In genomic region chr1:45522324-45523104, GRCh38 we compare ENCODE assay signal across 8 cellular contexts. TPM values are rescaled to one million over a fixed set of nuclear protein-coding genes. Genes with fewer than 3 reads are reported as not detected.
DNase-seq lines count a peak whose midpoint lies in the region; ATAC-seq and TF ChIP-seq lines count a peak whose summit lies in the region.

No MANE protein-coding gene starts in this region.

- H2AFZ ChIP-seq in GM23338: peak overlapping the region; percentile 54; the same call in 1 of the 2 replicates

- H3K36me3 ChIP-seq in GM23338 (ENCODE audit: insufficient read depth) (peaks cover 22% of the 10 kb centered on the region), iPS-15b (ENCODE audit: control insufficient read depth, insufficient read depth, low read length) (peaks cover 8% of the 10 kb centered on the region)

- H3K27me3 ChIP-seq in GM23338 (ENCODE audit: insufficient read depth) (no peaks in the 10 kb centered on the region), iPS-15b (ENCODE audit: control insufficient read depth, insufficient read depth, low read length) (no peaks in the 10 kb centered on the region)

- intact Hi-C loops in activated CD4-positive, alpha-beta memory T cell treated with anti-CD3 and anti-CD28 coated beads for 36 hours (cut with micrococcal nuclease): loop anchor here (1.0 to 2.0 kb wide), 8 partner anchors 14 to 219 kb away; partner anchors contain the start of genes CCDC163, GPBP1L1, MMACHC and NASP

- peaks cover 40% of the 10 kb centered on the region for H3K4me1 Mint-ChIP-seq in GM23338
- peaks cover 37% of the 10 kb centered on the region for H3K4me1 Mint-ChIP-seq in activated CD4-positive, alpha-beta memory T cell treated with anti-CD3 and anti-CD28 coated beads for 36 hours (ENCODE audit: low read depth)
- peaks cover 24 to 56% of the 10 kb centered on the region in 2 donors for H3K4me1 Mint-ChIP-seq in stimulated activated naive B cell treated with anti-CD40 and anti-IgM and Interleukin-4, amounts not matched to agents 10 μg/mL and 1 μg/mL and 100 μg/mL, for 72 hours

- H3K9me3 Mint-ChIP-seq in GM23338: no peaks in the 10 kb centered on the region; the same call in 2 of the 3 replicates
- H3K9me3 Mint-ChIP-seq in activated CD4-positive, alpha-beta memory T cell treated with anti-CD3 and anti-CD28 coated beads for 36 hours: no peaks in the 10 kb centered on the region
- no peaks in the 10 kb centered on the region for H3K9me3 Mint-ChIP-seq in stimulated activated naive B cell treated with anti-CD40 and anti-IgM and Interleukin-4, amounts not matched to agents 10 μg/mL and 1 μg/mL and 100 μg/mL, for 72 hours

- TF ChIP-seq CTCF in AG10803 (conservative IDR thresholded peaks at IDR 0.05; ENCODE audit: low read length): no peak
- no peak for TF ChIP-seq CTCF in GM23338 (conservative IDR thresholded peaks at IDR 0.05; ENCODE audit: low read depth in 2 of 2)

- H4K20me1 ChIP-seq in GM23338 (replicated peaks; ENCODE audit: insufficient read depth): peaks cover 24% of the 10 kb centered on the region

- no peaks in the 10 kb centered on the region for H3K9me3 ChIP-seq in iPS-15b (ENCODE audit: control insufficient read depth, insufficient read depth, low read length)

- H3K4me3 Mint-ChIP-seq in GM23338: peak overlapping the region; percentile 98
- H3K4me3 Mint-ChIP-seq in activated CD4-positive, alpha-beta memory T cell treated with anti-CD3 and anti-CD28 coated beads for 36 hours: peak overlapping the region; percentile 94
- peak overlapping the region; percentile 82 to 99 for H3K4me3 Mint-ChIP-seq in stimulated activated naive B cell treated with anti-CD40 and anti-IgM and Interleukin-4, amounts not matched to agents 10 μg/mL and 1 μg/mL and 100 μg/mL, for 72 hours

- H3K27ac Mint-ChIP-seq in GM23338: peak overlapping the region; percentile 99
- H3K27ac Mint-ChIP-seq in activated CD4-positive, alpha-beta memory T cell treated with anti-CD3 and anti-CD28 coated beads for 36 hours: peak overlapping the region; percentile 94
- H3K27ac Mint-ChIP-seq in stimulated activated naive B cell treated with anti-CD40 and anti-IgM and Interleukin-4, amounts not matched to agents 10 μg/mL and 1 μg/mL and 100 μg/mL, for 72 hours: peak overlapping the region; percentile 94

- H3K79me2 ChIP-seq in GM23338 (replicated peaks; ENCODE audit: insufficient read depth): peaks cover 42% of the 10 kb centered on the region

- ATAC-seq in GM23338 (peak; percentile 22), HG02588 (IDR thresholded peaks at IDR 0.05; ENCODE audit: unreplicated experiment) (no peak)
- ATAC-seq in stimulated activated naive B cell treated with anti-CD40 and anti-IgM and Interleukin-4, amounts not matched to agents 10 μg/mL and 1 μg/mL and 100 μg/mL, for 72 hours (replicated peaks): peak; percentile 30 to 50

- H3K4me1 ChIP-seq in GM23338 (ENCODE audit: insufficient read depth) (peaks cover 34% of the 10 kb centered on the region), iPS-15b (ENCODE audit: control insufficient read depth, insufficient read depth, low read length) (peaks cover 12% of the 10 kb centered on the region)

- H3K9me2 ChIP-seq in GM23338 (ENCODE audit: insufficient read depth): no peaks in the 10 kb centered on the region

- peaks cover 27% of the 10 kb centered on the region for H3F3A ChIP-seq in GM23338 (replicated peaks; ENCODE audit: low read depth)

- peak; percentile 40 for DNase-seq in AG10803 (ENCODE audit: low read depth)
- peak; percentile 41 for DNase-seq in GM23338 (ENCODE audit: low spot score)
- DNase-seq in activated CD4-positive, alpha-beta memory T cell treated with anti-CD3 and anti-CD28 coated beads for 36 hours: peak; percentile 30
- DNase-seq in stimulated activated naive B cell treated with anti-CD40 and anti-IgM and Interleukin-4, amounts not matched to agents 10 μg/mL and 1 μg/mL and 100 μg/mL, for 72 hours: no peak
- no peak for DNase-seq in NCI-H128 (lab: John Stamatoyannopoulos, UW; ENCODE audit: unreplicated experiment)
- no peak for DNase-seq in mesenteric fat pad (ENCODE audit: low spot score)

- H3K4me3 ChIP-seq in AG10803 (ENCODE audit: low read length): peak overlapping the region; percentile 94
- H3K4me3 ChIP-seq in GM23338: peak overlapping the region; percentile 100
- peak overlapping the region; percentile 96 for H3K4me3 ChIP-seq in iPS-15b (ENCODE audit: low read depth, low read length)

- peaks cover 30% of the 10 kb centered on the region for H3K36me3 Mint-ChIP-seq in GM23338 (ENCODE audit: low read depth)
- H3K36me3 Mint-ChIP-seq in activated CD4-positive, alpha-beta memory T cell treated with anti-CD3 and anti-CD28 coated beads for 36 hours: peaks cover 16% of the 10 kb centered on the region
- peaks cover 4 to 28% of the 10 kb centered on the region in 2 donors for H3K36me3 Mint-ChIP-seq in stimulated activated naive B cell treated with anti-CD40 and anti-IgM and Interleukin-4, amounts not matched to agents 10 μg/mL and 1 μg/mL and 100 μg/mL, for 72 hours

- peak overlapping the region; percentile 100 for H3K27ac ChIP-seq in GM23338 (ENCODE audit: low read depth)

- H3K4me2 ChIP-seq in GM23338: peak overlapping the region; percentile 85

- CTCF ChIA-PET in activated CD4-positive, alpha-beta memory T cell treated with anti-CD3 and anti-CD28 coated beads for 36 hours (lab: Charles Lee): interaction anchor here (0.9 to 3.1 kb wide), 6 partner anchors 10 to 48 kb away, joined by 4 to 26 read pairs (median 5); partner anchors contain the start of gene AKR1A1

- H3K27me3 Mint-ChIP-seq in GM23338 (ENCODE audit: insufficient read depth, low read depth, poor library complexity): peaks cover 9% of the 10 kb centered on the region
- peaks cover 1% of the 10 kb centered on the region for H3K27me3 Mint-ChIP-seq in activated CD4-positive, alpha-beta memory T cell treated with anti-CD3 and anti-CD28 coated beads for 36 hours
- no peaks in the 10 kb centered on the region for H3K27me3 Mint-ChIP-seq in stimulated activated naive B cell treated with anti-CD40 and anti-IgM and Interleukin-4, amounts not matched to agents 10 μg/mL and 1 μg/mL and 100 μg/mL, for 72 hours

- H3K9ac ChIP-seq in iPS-15b (ENCODE audit: low read depth, low read length): peak overlapping the region; percentile 89

- POLR2A ChIA-PET in activated CD4-positive, alpha-beta memory T cell treated with anti-CD3 and anti-CD28 coated beads for 36 hours (lab: Charles Lee): interaction anchor here (0.6 to 2.8 kb wide), 28 partner anchors 7 to 511 kb away, joined by 3 to 50 read pairs (median 6); partner anchors contain the start of genes AKR1A1, CCDC163, GPBP1L1 and HECTD3

TF ChIP-seq in GM23338, 12 proteins besides CTCF, POLR2A, EP300 and RAD21 (continues in another document):
- TF ChIP-seq REST (IDR thresholded peaks at IDR 0.05; ENCODE audit: unreplicated experiment): no peak
- no peak for TF ChIP-seq ZNF331 (CRISPR knock-in tag; IDR thresholded peaks at IDR 0.05; ENCODE audit: low read depth)
- no peak for TF ChIP-seq NANOG (IDR thresholded peaks at IDR 0.05; ENCODE audit: borderline replicate concordance)
- TF ChIP-seq CREB1 (CRISPR knock-in tag; IDR thresholded peaks at IDR 0.05; ENCODE audit: low read depth): no peak
- TF ChIP-seq ZNF114 (CRISPR knock-in tag; IDR thresholded peaks at IDR 0.05): no peak

RNA-seq across cellular contexts. Expression of gene PRDX1, which starts 0.8 kb away (rescaled TPM):
- total RNA-seq in GM23338 (2014; rRNA removed; shearing (Covaris generic)): 1,070 and 1,109 TPM in 2 replicates
- polyA plus RNA-seq in GM23338 (2016; fragmentation: Nextera tagmentation; extraction: Ambion mirVana): 2,149 and 2,351 TPM in 2 replicates
- total RNA-seq in activated CD4-positive, alpha-beta memory T cell treated with anti-CD3 and anti-CD28 coated beads for 36 hours: 100 to 1,000 TPM; 479 to 481 TPM
- total RNA-seq in mesenteric fat pad: 495 TPM

RNA-seq across cellular contexts. Expression of gene MMACHC, which starts 22.4 kb away (rescaled TPM):
- 3.0 and 3.7 TPM in 2 replicates for total RNA-seq in GM23338 (2014; rRNA removed; shearing (Covaris generic))
- polyA plus RNA-seq in GM23338 (2016; fragmentation: Nextera tagmentation; extraction: Ambion mirVana): 4.6 and 4.9 TPM in 2 replicates
- 1 to 10 TPM; 6.0 to 6.2 TPM for total RNA-seq in activated CD4-positive, alpha-beta memory T cell treated with anti-CD3 and anti-CD28 coated beads for 36 hours
- 6.0 TPM for total RNA-seq in mesenteric fat pad

RNA-seq across cellular contexts. Expression of gene CCDC163, which starts 22.6 kb away (rescaled TPM):
- total RNA-seq in GM23338 (2014; rRNA removed; shearing (Covaris generic)): 1.2 and 1.6 TPM in 2 replicates
- 4.5 and 4.6 TPM in 2 replicates for polyA plus RNA-seq in GM23338 (2016; fragmentation: Nextera tagmentation; extraction: Ambion mirVana)
- 1 to 10 TPM; 5.1 to 5.7 TPM for total RNA-seq in activated CD4-positive, alpha-beta memory T cell treated with anti-CD3 and anti-CD28 coated beads for 36 hours
- total RNA-seq in mesenteric fat pad: 2.4 TPM

RNA-seq across cellular contexts. Expression of gene AKR1A1, which starts 28.1 kb away (rescaled TPM):
- 172 and 186 TPM in 2 replicates for total RNA-seq in GM23338 (2014; rRNA removed; shearing (Covaris generic))
- polyA plus RNA-seq in GM23338 (2016; fragmentation: Nextera tagmentation; extraction: Ambion mirVana): 275 and 293 TPM in 2 replicates
- 100 to 1,000 TPM; 184 TPM for total RNA-seq in activated CD4-positive, alpha-beta memory T cell treated with anti-CD3 and anti-CD28 coated beads for 36 hours
- 132 TPM for total RNA-seq in mesenteric fat pad

RNA-seq across cellular contexts. Expression of gene TESK2, which starts 31.6 kb away (rescaled TPM):
- total RNA-seq in GM23338 (2014; rRNA removed; shearing (Covaris generic)): 11.4 and 14.0 TPM in 2 replicates
- 5.2 and 6.0 TPM in 2 replicates for polyA plus RNA-seq in GM23338 (2016; fragmentation: Nextera tagmentation; extraction: Ambion mirVana)
- 1 to 10 TPM; 4.6 to 6.0 TPM for total RNA-seq in activated CD4-positive, alpha-beta memory T cell treated with anti-CD3 and anti-CD28 coated beads for 36 hours
- 2.8 TPM for total RNA-seq in mesenteric fat pad

Comparison
In these comparisons a context has a peak if more than half of its experiments do, and no peak if none do; other contexts are left out.
1. DNase-seq: peak in AG10803 (single experiment), GM23338 (single experiment) and activated CD4-positive, alpha-beta memory T cell treated with anti-CD3 and anti-CD28 coated beads for 36 hours (single experiment); none in stimulated activated naive B cell treated with anti-CD40 and anti-IgM and Interleukin-4, amounts not matched to agents 10 μg/mL and 1 μg/mL and 100 μg/mL, for 72 hours (single experiment), NCI-H128 (single experiment) and mesenteric fat pad (single experiment).
2. Peak in every context shown above with its lines, with median percentiles within 50 percentile points of each other: H3K4me3 ChIP-seq, H3K27ac Mint-ChIP-seq and H3K4me3 Mint-ChIP-seq.